1 cellular context compared by ENCODE assay signal in the genomic region with DNA sequence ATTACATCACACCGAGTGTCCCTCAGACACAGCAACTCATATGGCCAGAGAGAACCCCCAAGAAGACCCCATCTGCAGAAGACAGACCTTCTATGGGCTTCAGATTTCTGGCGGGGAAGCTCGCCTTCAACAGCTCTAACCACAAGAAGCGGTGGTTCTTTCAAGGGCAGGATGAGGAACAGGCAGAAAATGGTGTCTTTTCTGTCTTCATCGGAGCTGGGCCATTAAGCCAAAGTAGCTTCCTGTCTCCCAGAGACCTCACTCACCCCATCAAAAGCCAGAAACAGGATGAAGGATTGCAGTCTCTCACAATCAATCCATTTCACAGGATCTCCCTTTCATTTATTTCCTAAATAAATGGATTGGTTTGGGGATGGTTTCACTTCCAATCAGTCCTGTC.
TF ChIP-seq lines count a peak whose summit lies in the region.

No MANE protein-coding gene starts in this region.

TF ChIP-seq in GM23338, 12 proteins besides CTCF, POLR2A, EP300 and RAD21:
- TF ChIP-seq, protein P1, sequence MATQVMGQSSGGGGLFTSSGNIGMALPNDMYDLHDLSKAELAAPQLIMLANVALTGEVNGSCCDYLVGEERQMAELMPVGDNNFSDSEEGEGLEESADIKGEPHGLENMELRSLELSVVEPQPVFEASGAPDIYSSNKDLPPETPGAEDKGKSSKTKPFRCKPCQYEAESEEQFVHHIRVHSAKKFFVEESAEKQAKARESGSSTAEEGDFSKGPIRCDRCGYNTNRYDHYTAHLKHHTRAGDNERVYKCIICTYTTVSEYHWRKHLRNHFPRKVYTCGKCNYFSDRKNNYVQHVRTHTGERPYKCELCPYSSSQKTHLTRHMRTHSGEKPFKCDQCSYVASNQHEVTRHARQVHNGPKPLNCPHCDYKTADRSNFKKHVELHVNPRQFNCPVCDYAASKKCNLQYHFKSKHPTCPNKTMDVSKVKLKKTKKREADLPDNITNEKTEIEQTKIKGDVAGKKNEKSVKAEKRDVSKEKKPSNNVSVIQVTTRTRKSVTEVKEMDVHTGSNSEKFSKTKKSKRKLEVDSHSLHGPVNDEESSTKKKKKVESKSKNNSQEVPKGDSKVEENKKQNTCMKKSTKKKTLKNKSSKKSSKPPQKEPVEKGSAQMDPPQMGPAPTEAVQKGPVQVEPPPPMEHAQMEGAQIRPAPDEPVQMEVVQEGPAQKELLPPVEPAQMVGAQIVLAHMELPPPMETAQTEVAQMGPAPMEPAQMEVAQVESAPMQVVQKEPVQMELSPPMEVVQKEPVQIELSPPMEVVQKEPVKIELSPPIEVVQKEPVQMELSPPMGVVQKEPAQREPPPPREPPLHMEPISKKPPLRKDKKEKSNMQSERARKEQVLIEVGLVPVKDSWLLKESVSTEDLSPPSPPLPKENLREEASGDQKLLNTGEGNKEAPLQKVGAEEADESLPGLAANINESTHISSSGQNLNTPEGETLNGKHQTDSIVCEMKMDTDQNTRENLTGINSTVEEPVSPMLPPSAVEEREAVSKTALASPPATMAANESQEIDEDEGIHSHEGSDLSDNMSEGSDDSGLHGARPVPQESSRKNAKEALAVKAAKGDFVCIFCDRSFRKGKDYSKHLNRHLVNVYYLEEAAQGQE (IDR thresholded peaks at IDR 0.05; ENCODE audit: unreplicated experiment): no peak
- TF ChIP-seq ZNF114 (CRISPR knock-in tag; IDR thresholded peaks at IDR 0.05) (no peak), CREB1 (CRISPR knock-in tag; IDR thresholded peaks at IDR 0.05; ENCODE audit: low read depth) (no peak), STAT1 (IDR thresholded peaks at IDR 0.05; ENCODE audit: unreplicated experiment) (no peak), EZH2 (IDR thresholded peaks at IDR 0.05; ENCODE audit: low read depth, unreplicated experiment) (no peak), EZH2phosphoT487 (IDR thresholded peaks at IDR 0.05; ENCODE audit: unreplicated experiment) (no peak), ZNF331 (CRISPR knock-in tag; IDR thresholded peaks at IDR 0.05; ENCODE audit: low read depth) (no peak), NANOG (IDR thresholded peaks at IDR 0.05; ENCODE audit: borderline replicate concordance) (no peak), JUNB (IDR thresholded peaks at IDR 0.05; ENCODE audit: unreplicated experiment) (no peak), POLR2AphosphoS5 (IDR thresholded peaks at IDR 0.05; ENCODE audit: low read depth) (no peak)
- TF ChIP-seq, protein P2, sequence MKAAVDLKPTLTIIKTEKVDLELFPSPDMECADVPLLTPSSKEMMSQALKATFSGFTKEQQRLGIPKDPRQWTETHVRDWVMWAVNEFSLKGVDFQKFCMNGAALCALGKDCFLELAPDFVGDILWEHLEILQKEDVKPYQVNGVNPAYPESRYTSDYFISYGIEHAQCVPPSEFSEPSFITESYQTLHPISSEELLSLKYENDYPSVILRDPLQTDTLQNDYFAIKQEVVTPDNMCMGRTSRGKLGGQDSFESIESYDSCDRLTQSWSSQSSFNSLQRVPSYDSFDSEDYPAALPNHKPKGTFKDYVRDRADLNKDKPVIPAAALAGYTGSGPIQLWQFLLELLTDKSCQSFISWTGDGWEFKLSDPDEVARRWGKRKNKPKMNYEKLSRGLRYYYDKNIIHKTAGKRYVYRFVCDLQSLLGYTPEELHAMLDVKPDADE (IDR thresholded peaks at IDR 0.05): no peak
- TF ChIP-seq, protein P3, sequence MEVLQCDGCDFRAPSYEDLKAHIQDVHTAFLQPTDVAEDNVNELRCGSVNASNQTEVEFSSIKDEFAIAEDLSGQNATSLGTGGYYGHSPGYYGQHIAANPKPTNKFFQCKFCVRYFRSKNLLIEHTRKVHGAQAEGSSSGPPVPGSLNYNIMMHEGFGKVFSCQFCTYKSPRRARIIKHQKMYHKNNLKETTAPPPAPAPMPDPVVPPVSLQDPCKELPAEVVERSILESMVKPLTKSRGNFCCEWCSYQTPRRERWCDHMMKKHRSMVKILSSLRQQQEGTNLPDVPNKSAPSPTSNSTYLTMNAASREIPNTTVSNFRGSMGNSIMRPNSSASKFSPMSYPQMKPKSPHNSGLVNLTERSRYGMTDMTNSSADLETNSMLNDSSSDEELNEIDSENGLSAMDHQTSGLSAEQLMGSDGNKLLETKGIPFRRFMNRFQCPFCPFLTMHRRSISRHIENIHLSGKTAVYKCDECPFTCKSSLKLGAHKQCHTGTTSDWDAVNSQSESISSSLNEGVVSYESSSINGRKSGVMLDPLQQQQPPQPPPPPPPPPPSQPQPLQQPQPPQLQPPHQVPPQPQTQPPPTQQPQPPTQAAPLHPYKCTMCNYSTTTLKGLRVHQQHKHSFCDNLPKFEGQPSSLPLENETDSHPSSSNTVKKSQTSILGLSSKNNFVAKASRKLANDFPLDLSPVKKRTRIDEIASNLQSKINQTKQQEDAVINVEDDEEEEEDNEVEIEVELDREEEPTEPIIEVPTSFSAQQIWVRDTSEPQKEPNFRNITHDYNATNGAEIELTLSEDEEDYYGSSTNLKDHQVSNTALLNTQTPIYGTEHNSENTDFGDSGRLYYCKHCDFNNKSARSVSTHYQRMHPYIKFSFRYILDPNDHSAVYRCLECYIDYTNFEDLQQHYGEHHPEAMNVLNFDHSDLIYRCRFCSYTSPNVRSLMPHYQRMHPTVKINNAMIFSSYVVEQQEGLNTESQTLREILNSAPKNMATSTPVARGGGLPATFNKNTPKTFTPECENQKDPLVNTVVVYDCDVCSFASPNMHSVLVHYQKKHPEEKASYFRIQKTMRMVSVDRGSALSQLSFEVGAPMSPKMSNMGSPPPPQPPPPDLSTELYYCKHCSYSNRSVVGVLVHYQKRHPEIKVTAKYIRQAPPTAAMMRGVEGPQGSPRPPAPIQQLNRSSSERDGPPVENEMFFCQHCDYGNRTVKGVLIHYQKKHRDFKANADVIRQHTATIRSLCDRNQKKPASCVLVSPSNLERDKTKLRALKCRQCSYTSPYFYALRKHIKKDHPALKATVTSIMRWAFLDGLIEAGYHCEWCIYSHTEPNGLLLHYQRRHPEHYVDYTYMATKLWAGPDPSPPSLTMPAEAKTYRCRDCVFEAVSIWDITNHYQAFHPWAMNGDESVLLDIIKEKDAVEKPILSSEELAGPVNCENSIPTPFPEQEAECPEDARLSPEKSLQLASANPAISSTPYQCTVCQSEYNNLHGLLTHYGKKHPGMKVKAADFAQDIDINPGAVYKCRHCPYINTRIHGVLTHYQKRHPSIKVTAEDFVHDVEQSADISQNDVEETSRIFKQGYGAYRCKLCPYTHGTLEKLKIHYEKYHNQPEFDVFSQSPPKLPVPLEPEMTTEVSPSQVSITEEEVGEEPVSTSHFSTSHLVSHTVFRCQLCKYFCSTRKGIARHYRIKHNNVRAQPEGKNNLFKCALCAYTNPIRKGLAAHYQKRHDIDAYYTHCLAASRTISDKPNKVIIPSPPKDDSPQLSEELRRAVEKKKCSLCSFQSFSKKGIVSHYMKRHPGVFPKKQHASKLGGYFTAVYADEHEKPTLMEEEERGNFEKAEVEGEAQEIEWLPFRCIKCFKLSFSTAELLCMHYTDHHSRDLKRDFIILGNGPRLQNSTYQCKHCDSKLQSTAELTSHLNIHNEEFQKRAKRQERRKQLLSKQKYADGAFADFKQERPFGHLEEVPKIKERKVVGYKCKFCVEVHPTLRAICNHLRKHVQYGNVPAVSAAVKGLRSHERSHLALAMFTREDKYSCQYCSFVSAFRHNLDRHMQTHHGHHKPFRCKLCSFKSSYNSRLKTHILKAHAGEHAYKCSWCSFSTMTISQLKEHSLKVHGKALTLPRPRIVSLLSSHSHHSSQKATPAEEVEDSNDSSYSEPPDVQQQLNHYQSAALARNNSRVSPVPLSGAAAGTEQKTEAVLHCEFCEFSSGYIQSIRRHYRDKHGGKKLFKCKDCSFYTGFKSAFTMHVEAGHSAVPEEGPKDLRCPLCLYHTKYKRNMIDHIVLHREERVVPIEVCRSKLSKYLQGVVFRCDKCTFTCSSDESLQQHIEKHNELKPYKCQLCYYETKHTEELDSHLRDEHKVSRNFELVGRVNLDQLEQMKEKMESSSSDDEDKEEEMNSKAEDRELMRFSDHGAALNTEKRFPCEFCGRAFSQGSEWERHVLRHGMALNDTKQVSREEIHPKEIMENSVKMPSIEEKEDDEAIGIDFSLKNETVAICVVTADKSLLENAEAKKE (CRISPR knock-in tag; IDR thresholded peaks at IDR 0.05): no peak
